ENCODE assay signal across 1 cellular context in genomic region chr20:3680701-3681351, GRCh38.
TF ChIP-seq lines count a peak whose summit lies in the region.

No MANE protein-coding gene starts in this region.

TF ChIP-seq in HepG2, 621 proteins besides CTCF, POLR2A, EP300 and RAD21:
- TF ChIP-seq MNT (IDR thresholded peaks at IDR 0.05) (peak; percentile 22; the same call in 1 of the 2 replicates), ZNF776 (CRISPR knock-in tag; IDR thresholded peaks at IDR 0.05) (no peak)
TF ChIP-seq in HepG2: peak in this region for 1.
